ENCODE assay signal across 17 cellular contexts in the genomic region with DNA sequence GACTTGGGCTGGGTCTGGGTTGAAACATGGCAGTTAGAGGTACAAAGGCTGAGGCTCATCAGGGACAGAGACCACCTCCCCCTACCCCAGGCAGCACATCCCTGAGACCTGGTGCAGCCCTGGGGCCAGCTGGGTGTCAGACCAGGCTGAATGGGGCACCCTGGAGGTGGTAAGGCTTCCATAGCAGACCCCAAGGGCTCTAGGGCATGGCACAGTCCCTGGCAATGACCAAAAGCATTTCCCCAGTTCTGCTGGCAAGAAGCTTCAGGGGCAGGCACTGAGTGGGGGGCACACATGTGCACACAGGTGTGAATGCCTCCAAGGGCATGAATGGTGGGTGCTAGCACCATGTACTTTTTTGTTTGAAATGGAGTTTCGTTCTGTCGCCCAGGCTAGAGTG.
"Had no signal": no experiment of that assay in that cellular context is flagged by ENCODE, and none has a peak within 500 bp of the region (broad histone marks: within the 10 kb centered on the region; RNA-seq: fewer than 3 reads in every experiment).

No MANE protein-coding gene starts in this region.

- H3K27me3 ChIP-seq: SJSA1 had no signal

- H3K4me3 ChIP-seq: SJSA1, SK-N-MC had no signal

- H3K9me3 ChIP-seq: SJSA1 had no signal

- DNase-seq: Kasumi-1, MM.1S, NCI-H1092 treated with DMSO at 0.1 percent for 48 hours, NCI-H1436, NCI-H187, NCI-H2029, NCI-H2081 treated with DMSO at 0.1 percent for 48 hours, NCI-H2171, NCI-H226, NCI-H510A, NCI-H524 treated with DMSO at 0.1 percent for 48 hours, NCI-H69, RPMI8226, SHP77 treated with DMSO at 0.1 percent for 48 hours had no signal

- H3K27ac ChIP-seq: KMS-11, SJSA1, SK-N-MC had no signal

- H3K4me1 ChIP-seq: SJSA1 had no signal
